ENCODE assay signal across 27 cellular contexts in the genomic region with DNA sequence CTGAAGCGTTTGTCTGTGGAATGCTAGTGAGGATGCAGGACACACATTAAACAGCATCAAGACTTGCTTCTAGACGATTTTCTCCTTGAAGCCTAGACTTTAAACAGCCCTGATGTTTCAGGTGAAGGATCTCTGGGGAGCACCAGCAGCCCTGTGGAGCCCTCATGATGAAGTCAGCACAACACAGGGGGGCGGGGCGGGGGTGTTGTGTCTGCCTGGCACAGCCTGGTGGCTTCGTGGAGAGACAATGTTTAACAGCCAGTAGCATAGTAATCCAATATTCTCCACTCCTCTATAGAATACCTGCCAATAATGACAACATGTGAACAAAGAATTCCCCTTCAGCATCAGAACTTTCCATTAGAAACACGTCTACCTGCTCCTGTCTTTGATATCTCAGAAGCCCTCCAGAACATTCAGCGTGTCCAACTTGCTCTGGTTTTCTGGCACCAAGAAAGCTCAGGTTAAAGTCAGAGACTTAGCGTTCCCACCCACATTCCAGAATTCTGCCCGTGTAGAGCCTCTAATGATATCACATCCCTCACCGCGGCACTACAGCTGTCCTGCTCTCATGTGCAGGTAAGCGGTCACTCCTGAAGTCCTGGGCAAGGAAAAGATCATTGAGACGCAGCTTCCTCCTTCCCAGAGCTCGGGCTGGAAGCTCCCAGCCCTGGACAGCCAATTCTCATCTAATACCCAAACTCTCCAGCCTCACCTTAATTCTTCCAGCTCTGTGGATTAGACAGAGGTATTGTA.
"Had no signal": no experiment of that assay in that cellular context is flagged by ENCODE, and none has a peak within 500 bp of the region (broad histone marks: within the 10 kb centered on the region; RNA-seq: fewer than 3 reads in every experiment).

No MANE protein-coding gene starts in this region.

- H3K27ac Mint-ChIP-seq: effector memory CD8-positive, alpha-beta T cell had no signal

- H3K4me3 Mint-ChIP-seq: effector memory CD8-positive, alpha-beta T cell; naive thymus-derived CD8-positive, alpha-beta T cell; neural crest cell; stimulated activated naive CD8-positive, alpha-beta T cell treated with anti-CD3 and anti-CD28 coated beads, Interleukin-15, amount 100 ng/mL, for 72 hours had no signal

- H3K27me3 Mint-ChIP-seq: effector memory CD8-positive, alpha-beta T cell; naive thymus-derived CD8-positive, alpha-beta T cell; stimulated activated naive CD8-positive, alpha-beta T cell treated with anti-CD3 and anti-CD28 coated beads, Interleukin-15, amount 100 ng/mL, for 72 hours had no signal

- H3K27ac ChIP-seq: coronary artery, heart left ventricle, hepatocyte, neutrophil, prostate gland, right atrium auricular region, suprapubic skin, transverse colon, upper lobe of right lung, uterus had no signal

- H3K4me1 ChIP-seq: heart left ventricle, prostate gland, right atrium auricular region, suprapubic skin, transverse colon, upper lobe of right lung, uterus had no signal

- H3K9me3 ChIP-seq: heart left ventricle, neutrophil, prostate gland, right atrium auricular region, suprapubic skin, transverse colon, upper lobe of right lung, uterus had no signal

- DNase-seq: dermis blood vessel endothelial cell; effector memory CD8-positive, alpha-beta T cell; erythroblast; heart left ventricle; kidney; mesendoderm; midbrain; naive thymus-derived CD8-positive, alpha-beta T cell; stimulated activated CD4-positive, alpha-beta T cell treated with anti-CD3 and anti-CD28 coated beads, Interleukin-12 subunit alpha, Interleukin-12 subunit beta, amount 100 ng/mL, for 4 hours; stimulated activated CD4-positive, alpha-beta T cell treated with anti-CD3 and anti-CD28 coated beads, Interleukin-1b, Interleukin-23, amount 100 ng/mL, for 48 hours; stimulated activated CD4-positive, alpha-beta T cell treated with anti-CD3 and anti-CD28 coated beads, Interleukin-4, amount 100 ng/mL, for 1 hour; stimulated activated CD8-positive, alpha-beta memory T cell treated with anti-CD3 and anti-CD28 coated beads, Interleukin-4, amount 100 ng/mL, for 48 hours; stimulated activated naive CD4-positive, alpha-beta T cell; stimulated activated naive CD8-positive, alpha-beta T cell treated with anti-CD3 and anti-CD28 coated beads, Interleukin-15, amount 100 ng/mL, for 72 hours; transverse colon; upper lobe of right lung; uterus had no signal

- H3K4me1 Mint-ChIP-seq: neural crest cell had no signal

- H3K27me3 ChIP-seq: heart left ventricle, hepatocyte, neutrophil, right atrium auricular region, suprapubic skin, transverse colon, upper lobe of right lung, uterus had no signal

- H3K36me3 ChIP-seq: heart left ventricle, neutrophil, prostate gland, right atrium auricular region, suprapubic skin, transverse colon, upper lobe of right lung, uterus had no signal

- ATAC-seq: effector memory CD8-positive, alpha-beta T cell; heart left ventricle; left lobe of liver; naive thymus-derived CD8-positive, alpha-beta T cell; sciatic nerve; stimulated activated naive CD8-positive, alpha-beta T cell treated with anti-CD3 and anti-CD28 coated beads, Interleukin-15, amount 100 ng/mL, for 72 hours; upper lobe of right lung had no signal

- H3K9me3 Mint-ChIP-seq: effector memory CD8-positive, alpha-beta T cell; naive thymus-derived CD8-positive, alpha-beta T cell; neural crest cell; stimulated activated naive CD8-positive, alpha-beta T cell treated with anti-CD3 and anti-CD28 coated beads, Interleukin-15, amount 100 ng/mL, for 72 hours had no signal

- H3K4me3 ChIP-seq: coronary artery, heart left ventricle, hepatocyte, prostate gland, right atrium auricular region, smooth muscle cell, suprapubic skin, transverse colon, upper lobe of right lung, uterus had no signal
